In the genomic region with DNA sequence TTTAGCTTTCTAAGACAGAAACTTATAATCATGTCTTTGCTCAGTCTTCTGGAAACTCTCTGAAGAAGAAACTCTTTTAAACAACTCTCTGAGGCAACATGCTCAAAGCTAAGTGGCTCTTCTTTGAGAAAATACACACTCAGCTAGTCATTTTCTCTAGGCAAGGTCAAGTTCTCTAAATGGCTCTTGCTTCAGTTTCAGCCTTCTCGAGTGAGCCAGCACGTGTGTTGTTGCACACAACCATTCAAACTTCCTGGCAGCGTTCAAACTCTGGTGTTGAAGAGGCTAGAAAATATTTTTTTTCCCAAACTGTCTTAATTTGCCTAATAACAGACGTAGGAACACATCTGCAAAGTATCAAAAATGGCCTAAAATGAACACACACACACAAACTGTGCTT, we compare ENCODE assay signal across 36 cellular contexts.
DNase-seq lines count a peak whose midpoint lies in the region; ATAC-seq and TF ChIP-seq lines count a peak whose summit lies in the region.
"Had no signal": no experiment of that assay in that cellular context is flagged by ENCODE, and none has a peak within 500 bp of the region (broad histone marks: within the 10 kb centered on the region; RNA-seq: fewer than 3 reads in every experiment).

No MANE protein-coding gene starts in this region.

- H3K27ac Mint-ChIP-seq in progenitor cell of endocrine pancreas = no peak overlapping the region
- H3K27ac Mint-ChIP-seq: activated naive CD4-positive, alpha-beta T cell treated with anti-CD3 and anti-CD28 coated beads, Interleukin-2, amount 50 U/mL, for 24 hours; activated T-helper 2 cell treated with anti-CD3 and anti-CD28 coated beads, Interferon-gamma antibody, Interleukin-2, Interleukin-4, amounts not matched to agents 10 μg/mL and 5 μg/mL and 100 μg/mL, durations not matched to agents 14 hours and 24 hours and 36 hours; B cell; CD4-positive, alpha-beta memory T cell; H9; immature natural killer cell; stimulated activated naive CD8-positive, alpha-beta T cell treated with anti-CD3 and anti-CD28 coated beads, Interleukin-15, Interleukin-2, amounts not matched to agents 100 ng/mL and 50 ng/mL, for 24 hours had no signal

- DNase-seq in cardiac muscle cell (ENCODE audit: low read depth in 1 of 2, low spot score in 1 of 2) (no peak), right atrium auricular region (ENCODE audit: low spot score) (no peak), Panc1 (ENCODE audit: low read depth, low spot score) (no peak), lung (ENCODE audit: low spot score) (peak; percentile 49), NCI-H2107 (lab: John Stamatoyannopoulos, UW) (no peak), GM03348 (ENCODE audit: low spot score) (no peak), progenitor cell of endocrine pancreas (ENCODE audit: low spot score, unreplicated experiment) (no peak)
- DNase-seq: activated CD4-positive, alpha-beta T cell treated with anti-CD3 and anti-CD28 coated beads for 48 hours; activated CD8-positive, alpha-beta memory T cell treated with anti-CD3 and anti-CD28 coated beads for 24 hours; activated T-cell treated with anti-CD3 and anti-CD28 coated beads for 4 hours; amygdala; CD4-positive, alpha-beta memory T cell; H9; immature natural killer cell; left cardiac atrium; NCI-H1048; NCI-H1694; NCI-H2171; NCI-H524 treated with DMSO at 0.1 percent for 48 hours; NK-92 treated with Interleukin-12 subunit alpha and Interleukin-12 subunit beta, amount 100 ng/mL, for 24 hours; ovary; stimulated activated CD4-positive, alpha-beta T cell treated with anti-CD3 and anti-CD28 coated beads, Interleukin-1b, Interleukin-23, amount 100 ng/mL, for 48 hours; stimulated activated CD8-positive, alpha-beta memory T cell treated with anti-CD3 and anti-CD28 coated beads, Interleukin-4, amount 100 ng/mL, for 48 hours; T1000; WERI-Rb-1 had no signal

- peaks cover 21% of the 10 kb centered on the region for H3K4me1 ChIP-seq in cardiac muscle cell (ENCODE audit: low read depth)
- peaks cover 0 to 3% of the 10 kb centered on the region in 2 donors for H3K4me1 ChIP-seq in right atrium auricular region
- H3K4me1 ChIP-seq in Panc1 (ENCODE audit: control insufficient read depth, insufficient read depth, low read length) = peaks cover 22% of the 10 kb centered on the region
- H3K4me1 ChIP-seq in lung (ENCODE audit: control insufficient read depth in 2 of 2, insufficient read depth in 2 of 2, low read length in 2 of 2) = no peaks in the 10 kb centered on the region
- H3K4me1 ChIP-seq: breast epithelium, vagina had no signal

- POLR2A ChIA-PET in Panc1 (lab: Charles Lee) = no interaction called here

- CTCF ChIA-PET in Panc1 (lab: Charles Lee) = no interaction called here

- no TSS peak for BruUV-seq in Panc1 (replicated peaks; lab: Mats Ljungman, UMichigan)

- H3K9me3 ChIP-seq in cardiac muscle cell (ENCODE audit: low read depth) = no peaks in the 10 kb centered on the region
- no peaks in the 10 kb centered on the region for H3K9me3 ChIP-seq in right atrium auricular region
- no peaks in the 10 kb centered on the region for H3K9me3 ChIP-seq in Panc1 (ENCODE audit: control insufficient read depth, insufficient read depth, low read depth, low read length)
- H3K9me3 ChIP-seq in lung (ENCODE audit: control insufficient read depth in 2 of 2, insufficient read depth in 1 of 2, low read length in 1 of 2) = no peaks in the 10 kb centered on the region
- H3K9me3 ChIP-seq: breast epithelium, ovary, SJSA1, thoracic aorta, vagina had no signal

- no peaks in the 10 kb centered on the region for H3K27me3 Mint-ChIP-seq in progenitor cell of endocrine pancreas
- H3K27me3 Mint-ChIP-seq: activated naive CD4-positive, alpha-beta T cell treated with anti-CD3 and anti-CD28 coated beads, Interleukin-2, amount 50 U/mL, for 24 hours; B cell; CD4-positive, alpha-beta memory T cell; stimulated activated naive CD8-positive, alpha-beta T cell treated with anti-CD3 and anti-CD28 coated beads, Interleukin-15, Interleukin-2, amounts not matched to agents 100 ng/mL and 50 ng/mL, for 24 hours had no signal

- H3K4me3 Mint-ChIP-seq in progenitor cell of endocrine pancreas (ENCODE audit: low read depth) = no peak overlapping the region
- H3K4me3 Mint-ChIP-seq: activated naive CD4-positive, alpha-beta T cell treated with anti-CD3 and anti-CD28 coated beads, Interleukin-2, amount 50 U/mL, for 24 hours; B cell; CD4-positive, alpha-beta memory T cell; H9; immature natural killer cell; stimulated activated naive CD8-positive, alpha-beta T cell treated with anti-CD3 and anti-CD28 coated beads, Interleukin-15, Interleukin-2, amounts not matched to agents 100 ng/mL and 50 ng/mL, for 24 hours had no signal

- H3K9me3 Mint-ChIP-seq in progenitor cell of endocrine pancreas (ENCODE audit: low read depth) = no peaks in the 10 kb centered on the region
- H3K9me3 Mint-ChIP-seq: activated naive CD4-positive, alpha-beta T cell treated with anti-CD3 and anti-CD28 coated beads, Interleukin-2, amount 50 U/mL, for 24 hours; activated T-helper 2 cell treated with anti-CD3 and anti-CD28 coated beads, Interferon-gamma antibody, Interleukin-2, Interleukin-4, amounts not matched to agents 10 μg/mL and 5 μg/mL and 100 μg/mL, durations not matched to agents 14 hours and 24 hours and 36 hours; CD4-positive, alpha-beta memory T cell; H9; stimulated activated naive CD8-positive, alpha-beta T cell treated with anti-CD3 and anti-CD28 coated beads, Interleukin-15, Interleukin-2, amounts not matched to agents 100 ng/mL and 50 ng/mL, for 24 hours had no signal

- H3K4me1 Mint-ChIP-seq in progenitor cell of endocrine pancreas (ENCODE audit: low read depth) = peaks cover 26% of the 10 kb centered on the region
- H3K4me1 Mint-ChIP-seq: activated naive CD4-positive, alpha-beta T cell treated with anti-CD3 and anti-CD28 coated beads, Interleukin-2, amount 50 U/mL, for 24 hours; CD4-positive, alpha-beta memory T cell; immature natural killer cell had no signal

- no peaks in the 10 kb centered on the region for H3K27me3 ChIP-seq in cardiac muscle cell
- no peaks in the 10 kb centered on the region for H3K27me3 ChIP-seq in right atrium auricular region
- no peaks in the 10 kb centered on the region for H3K27me3 ChIP-seq in Panc1 (ENCODE audit: control insufficient read depth, insufficient read depth, low read length)
- H3K27me3 ChIP-seq in lung (ENCODE audit: control insufficient read depth, insufficient read depth) = no peaks in the 10 kb centered on the region
- H3K27me3 ChIP-seq: breast epithelium, ovary, SJSA1, vagina had no signal

- H3K4me3 ChIP-seq in cardiac muscle cell = no peak overlapping the region
- no peak overlapping the region for H3K4me3 ChIP-seq in right atrium auricular region
- no peak overlapping the region for H3K4me3 ChIP-seq in Panc1 (ENCODE audit: low read depth in 2 of 2, low read length in 2 of 2)
- no peak overlapping the region for H3K4me3 ChIP-seq in lung
- H3K4me3 ChIP-seq: breast epithelium, ovary, SJSA1, thoracic aorta, vagina had no signal

- no peak for TF ChIP-seq CTCF in cardiac muscle cell (IDR thresholded peaks at IDR 0.05; ENCODE audit: low read depth, low read length)
- no peak for TF ChIP-seq CTCF in right atrium auricular region (IDR thresholded peaks at IDR 0.05)
- no peak for TF ChIP-seq CTCF in Panc1 (IDR thresholded peaks at IDR 0.05)
- TF ChIP-seq CTCF in lung (IDR thresholded peaks at IDR 0.05; ENCODE audit: control extremely low read depth, extremely low read depth) = no peak
- TF ChIP-seq CTCF in progenitor cell of endocrine pancreas (IDR thresholded peaks at IDR 0.05; ENCODE audit: unreplicated experiment) = no peak

- no peaks in the 10 kb centered on the region for H3K36me3 ChIP-seq in cardiac muscle cell
- no peaks in the 10 kb centered on the region for H3K36me3 ChIP-seq in right atrium auricular region
- H3K36me3 ChIP-seq in Panc1 (ENCODE audit: control insufficient read depth, insufficient read depth, low read length) = no peaks in the 10 kb centered on the region
- no peaks in the 10 kb centered on the region for H3K36me3 ChIP-seq in lung (ENCODE audit: control insufficient read depth in 2 of 2, insufficient read depth in 2 of 2, low read length in 2 of 2)
- H3K36me3 ChIP-seq: breast epithelium, ovary, SJSA1, thoracic aorta, vagina, WERI-Rb-1 had no signal

- in situ Hi-C loops in Panc1 (cut with HindIII; ENCODE audit: low pct_unique_long_range_greater_than_20kb, low sequenced_read_pairs) = no loop called here

- H3K36me3 Mint-ChIP-seq in progenitor cell of endocrine pancreas (ENCODE audit: insufficient read depth) = no peaks in the 10 kb centered on the region
- H3K36me3 Mint-ChIP-seq: activated naive CD4-positive, alpha-beta T cell treated with anti-CD3 and anti-CD28 coated beads, Interleukin-2, amount 50 U/mL, for 24 hours; CD4-positive, alpha-beta memory T cell; immature natural killer cell had no signal

- intact Hi-C loops in Panc1 (cut with micrococcal nuclease; ENCODE audit: unreplicated experiment) = no loop called here

- 43 to 56% methylated on average over 4 of the region's 4 CpGs for WGBS in lung, 2 donors

- ATAC-seq in Panc1 (no peak), lung (ENCODE audit: insufficient read depth, low FRiP score) (peak; percentile 66), esophagus mucosa (no peak)
- ATAC-seq: right cardiac atrium had no signal

- H3K27ac ChIP-seq in cardiac muscle cell (peak overlapping the region; percentile 27), right atrium auricular region (no peak overlapping the region), Panc1 (ENCODE audit: low read length) (peak overlapping the region; percentile 71; the same call in 1 of the 2 replicates), lung (ENCODE audit: low read depth in 1 of 2, low read length in 1 of 2) (no peak overlapping the region)
- H3K27ac ChIP-seq: breast epithelium, KMS-11, ovary, SJSA1, thoracic aorta, vagina, WERI-Rb-1 had no signal

Comparison
In these comparisons a context has a peak if more than half of its experiments do, and no peak if none do; other contexts are left out.
1. H3K27ac ChIP-seq: peak in cardiac muscle cell (single experiment) and Panc1 (single experiment); none in right atrium auricular region (0 of 2) and lung (0 of 2).